Comparison of ENCODE assay signal across 8 cellular contexts in genomic region chr14:73740921-73741326, GRCh38. TPM values are rescaled to one million over a fixed set of nuclear protein-coding genes. Genes with fewer than 3 reads are reported as not detected.
DNase-seq lines count a peak whose midpoint lies in the region; ATAC-seq, FAIRE-seq and TF ChIP-seq lines count a peak whose summit lies in the region.

No MANE protein-coding gene starts in this region.

- 37% methylated on average over 6 of the region's 6 CpGs for WGBS in hepatocyte (ENCODE audit: low lambda C conversion rate, missing lambda C conversion rate)
- WGBS in small intestine, 3 donors: 10 to 28% (median 15%) methylated on average over 6 of the region's 6 CpGs

- FAIRE-seq in small intestine (lab: Jason Lieb, UNC): no peak

- H3K27me3 ChIP-seq in hepatocyte: no peaks in the 10 kb centered on the region
- no peaks in the 10 kb centered on the region for H3K27me3 ChIP-seq in small intestine (ENCODE audit: control insufficient read depth in 2 of 2, insufficient read depth in 2 of 2, low read length in 2 of 2)

- POLR2A ChIA-PET in activated naive CD8-positive, alpha-beta T cell treated with anti-CD3 and anti-CD28 coated beads, Interleukin-2, amount 10 ng/mL, durations not matched to agents 7 days and 5 days (lab: Charles Lee): interaction anchor here (0.8 to 10.1 kb wide), 11 partner anchors 9 to 145 kb away, joined by 3 to 286 read pairs (median 4); partner anchors contain the start of genes PNMA1, PTGR2 and ZNF410

- H3K4me2 ChIP-seq in hepatocyte: peak overlapping the region; percentile 70

- H3K4me3 Mint-ChIP-seq in activated naive CD8-positive, alpha-beta T cell treated with anti-CD3 and anti-CD28 coated beads, Interleukin-2, amount 10 ng/mL, durations not matched to agents 7 days and 5 days: peak overlapping the region; percentile 84

- H3K4me3 ChIP-seq in hepatocyte (no peak overlapping the region), small intestine (ENCODE audit: low read depth in 1 of 2, low read length in 2 of 2) (no peak overlapping the region)

- no peaks in the 10 kb centered on the region for H3K9me3 Mint-ChIP-seq in activated naive CD8-positive, alpha-beta T cell treated with anti-CD3 and anti-CD28 coated beads, Interleukin-2, amount 10 ng/mL, durations not matched to agents 7 days and 5 days

- no peak for TF ChIP-seq CTCF in hepatocyte (IDR thresholded peaks at IDR 0.05; ENCODE audit: poor library complexity)

- no peaks in the 10 kb centered on the region for H3K36me3 ChIP-seq in hepatocyte (replicated peaks; ENCODE audit: insufficient read depth, low read depth)
- peaks cover 13 to 19% of the 10 kb centered on the region in 2 donors for H3K36me3 ChIP-seq in small intestine (ENCODE audit: control insufficient read depth in 2 of 2, insufficient read depth in 2 of 2, low read length in 2 of 2)

- peaks cover 88% of the 10 kb centered on the region for H3K79me2 ChIP-seq in hepatocyte

- peaks cover 61% of the 10 kb centered on the region for H3K4me1 ChIP-seq in hepatocyte (ENCODE audit: insufficient read depth)
- H3K4me1 ChIP-seq in small intestine (ENCODE audit: control insufficient read depth in 2 of 2, insufficient read depth in 1 of 2, low read depth in 1 of 2, low read length in 1 of 2): peaks cover 28 to 43% of the 10 kb centered on the region in 2 donors

- ATAC-seq in activated naive CD8-positive, alpha-beta T cell treated with anti-CD3 and anti-CD28 coated beads, Interleukin-2, amount 10 ng/mL, durations not matched to agents 7 days and 5 days (ENCODE audit: low read depth): no peak
- ATAC-seq in HG02623 (IDR thresholded peaks at IDR 0.05; ENCODE audit: unreplicated experiment): no peak

- no peaks in the 10 kb centered on the region for H3K9me2 ChIP-seq in hepatocyte (replicated peaks; ENCODE audit: insufficient read depth)

- H3K9me3 ChIP-seq in hepatocyte (ENCODE audit: low read depth) (no peaks in the 10 kb centered on the region), small intestine (ENCODE audit: control insufficient read depth, low read depth) (no peaks in the 10 kb centered on the region)

- peaks cover 75% of the 10 kb centered on the region for H4K20me1 ChIP-seq in hepatocyte (ENCODE audit: insufficient read depth, poor library complexity, severe bottlenecking)

- no peak overlapping the region for H2AFZ ChIP-seq in hepatocyte

- H3K36me3 Mint-ChIP-seq in activated naive CD8-positive, alpha-beta T cell treated with anti-CD3 and anti-CD28 coated beads, Interleukin-2, amount 10 ng/mL, durations not matched to agents 7 days and 5 days: peaks cover 11% of the 10 kb centered on the region

- H3K4me1 Mint-ChIP-seq in activated naive CD8-positive, alpha-beta T cell treated with anti-CD3 and anti-CD28 coated beads, Interleukin-2, amount 10 ng/mL, durations not matched to agents 7 days and 5 days: peaks cover 56% of the 10 kb centered on the region

- peak overlapping the region; percentile 94 for H3K27ac ChIP-seq in hepatocyte
- peak overlapping the region; percentile 85 to 100 for H3K27ac ChIP-seq in small intestine (ENCODE audit: low read depth in 1 of 2, low read length in 1 of 2)

- peak overlapping the region; percentile 94 for H3K27ac Mint-ChIP-seq in activated naive CD8-positive, alpha-beta T cell treated with anti-CD3 and anti-CD28 coated beads, Interleukin-2, amount 10 ng/mL, durations not matched to agents 7 days and 5 days

- no peaks in the 10 kb centered on the region for H3K27me3 Mint-ChIP-seq in activated naive CD8-positive, alpha-beta T cell treated with anti-CD3 and anti-CD28 coated beads, Interleukin-2, amount 10 ng/mL, durations not matched to agents 7 days and 5 days

- peak; percentile 43 for DNase-seq in NCI-H2196 (lab: John Stamatoyannopoulos, UW; ENCODE audit: unreplicated experiment)
- no peak for DNase-seq in NCI-H2196 treated with DMSO at 0.1 percent for 48 hours (lab: John Stamatoyannopoulos, UW; ENCODE audit: unreplicated experiment)
- no peak for DNase-seq in activated naive CD8-positive, alpha-beta T cell treated with anti-CD3 and anti-CD28 coated beads, Interleukin-2, amount 10 ng/mL, durations not matched to agents 7 days and 5 days
- peak; percentile 71 for DNase-seq in hepatocyte (ENCODE audit: low spot score)
- peak; percentile 93 for DNase-seq in small intestine
- no peak for DNase-seq in dedifferentiated amniotic fluid mesenchymal stem cell (ENCODE audit: extremely low spot score)
- no peak for DNase-seq in superior temporal gyrus (ENCODE audit: extremely low spot score)

RNA-seq across cellular contexts. Expression of gene PNMA1, which starts 26.7 kb away (rescaled TPM):
- 10 to 100 TPM; 32.1 to 34.9 TPM for total RNA-seq in activated naive CD8-positive, alpha-beta T cell treated with anti-CD3 and anti-CD28 coated beads, Interleukin-2, amount 10 ng/mL, durations not matched to agents 7 days and 5 days
- total RNA-seq in hepatocyte: 23.0 and 27.3 TPM in 2 replicates
- polyA plus RNA-seq in hepatocyte: 41.2 and 45.7 TPM in 2 replicates
- 10 to 100 TPM; 10.8 to 23.5 (median 17.0) TPM for polyA plus RNA-seq in small intestine

Comparison
In these comparisons a context has a peak if more than half of its experiments do, and no peak if none do; other contexts are left out.
1. DNase-seq: peak in NCI-H2196 (single experiment), hepatocyte (single experiment) and small intestine (single experiment); none in NCI-H2196 treated with DMSO at 0.1 percent for 48 hours (single experiment), activated naive CD8-positive, alpha-beta T cell treated with anti-CD3 and anti-CD28 coated beads, Interleukin-2, amount 10 ng/mL, durations not matched to agents 7 days and 5 days (single experiment), dedifferentiated amniotic fluid mesenchymal stem cell (single experiment) and superior temporal gyrus (single experiment).